In the genomic region with DNA sequence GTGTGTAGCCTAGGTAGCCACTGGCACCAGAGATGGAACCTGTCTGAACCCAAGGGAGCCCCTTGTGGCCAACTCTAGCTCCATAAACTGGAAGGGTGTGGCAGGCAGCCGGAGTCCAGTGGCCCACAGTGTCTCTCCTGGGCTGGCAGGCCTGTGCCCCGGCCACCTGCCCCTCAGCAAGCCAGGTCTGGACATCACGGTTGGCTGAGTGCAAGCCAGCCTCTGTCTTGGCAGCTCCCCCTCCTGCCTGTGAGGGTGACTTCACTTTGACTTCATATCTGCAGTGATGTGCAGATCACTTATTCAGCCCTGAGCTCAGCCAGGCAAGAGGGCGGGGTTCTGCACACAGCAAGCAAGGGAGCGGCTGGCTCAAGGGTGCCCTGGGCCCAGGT, we compare ENCODE assay signal across 1 cellular context.
TF ChIP-seq lines count a peak whose summit lies in the region.

No MANE protein-coding gene starts in this region.

TF ChIP-seq in GM12878, 131 proteins besides CTCF, POLR2A, EP300 and RAD21:
- TF ChIP-seq, protein P1, sequence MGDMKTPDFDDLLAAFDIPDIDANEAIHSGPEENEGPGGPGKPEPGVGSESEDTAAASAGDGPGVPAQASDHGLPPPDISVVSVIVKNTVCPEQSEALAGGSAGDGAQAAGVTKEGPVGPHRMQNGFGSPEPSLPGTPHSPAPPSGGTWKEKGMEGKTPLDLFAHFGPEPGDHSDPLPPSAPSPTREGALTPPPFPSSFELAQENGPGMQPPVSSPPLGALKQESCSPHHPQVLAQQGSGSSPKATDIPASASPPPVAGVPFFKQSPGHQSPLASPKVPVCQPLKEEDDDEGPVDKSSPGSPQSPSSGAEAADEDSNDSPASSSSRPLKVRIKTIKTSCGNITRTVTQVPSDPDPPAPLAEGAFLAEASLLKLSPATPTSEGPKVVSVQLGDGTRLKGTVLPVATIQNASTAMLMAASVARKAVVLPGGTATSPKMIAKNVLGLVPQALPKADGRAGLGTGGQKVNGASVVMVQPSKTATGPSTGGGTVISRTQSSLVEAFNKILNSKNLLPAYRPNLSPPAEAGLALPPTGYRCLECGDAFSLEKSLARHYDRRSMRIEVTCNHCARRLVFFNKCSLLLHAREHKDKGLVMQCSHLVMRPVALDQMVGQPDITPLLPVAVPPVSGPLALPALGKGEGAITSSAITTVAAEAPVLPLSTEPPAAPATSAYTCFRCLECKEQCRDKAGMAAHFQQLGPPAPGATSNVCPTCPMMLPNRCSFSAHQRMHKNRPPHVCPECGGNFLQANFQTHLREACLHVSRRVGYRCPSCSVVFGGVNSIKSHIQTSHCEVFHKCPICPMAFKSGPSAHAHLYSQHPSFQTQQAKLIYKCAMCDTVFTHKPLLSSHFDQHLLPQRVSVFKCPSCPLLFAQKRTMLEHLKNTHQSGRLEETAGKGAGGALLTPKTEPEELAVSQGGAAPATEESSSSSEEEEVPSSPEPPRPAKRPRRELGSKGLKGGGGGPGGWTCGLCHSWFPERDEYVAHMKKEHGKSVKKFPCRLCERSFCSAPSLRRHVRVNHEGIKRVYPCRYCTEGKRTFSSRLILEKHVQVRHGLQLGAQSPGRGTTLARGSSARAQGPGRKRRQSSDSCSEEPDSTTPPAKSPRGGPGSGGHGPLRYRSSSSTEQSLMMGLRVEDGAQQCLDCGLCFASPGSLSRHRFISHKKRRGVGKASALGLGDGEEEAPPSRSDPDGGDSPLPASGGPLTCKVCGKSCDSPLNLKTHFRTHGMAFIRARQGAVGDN (IDR thresholded peaks at IDR 0.05) = no peak
- TF ChIP-seq TAF1 (IDR thresholded peaks at IDR 0.05; ENCODE audit: borderline replicate concordance, low read depth, low read length) = no peak
- TF ChIP-seq, protein P2, sequence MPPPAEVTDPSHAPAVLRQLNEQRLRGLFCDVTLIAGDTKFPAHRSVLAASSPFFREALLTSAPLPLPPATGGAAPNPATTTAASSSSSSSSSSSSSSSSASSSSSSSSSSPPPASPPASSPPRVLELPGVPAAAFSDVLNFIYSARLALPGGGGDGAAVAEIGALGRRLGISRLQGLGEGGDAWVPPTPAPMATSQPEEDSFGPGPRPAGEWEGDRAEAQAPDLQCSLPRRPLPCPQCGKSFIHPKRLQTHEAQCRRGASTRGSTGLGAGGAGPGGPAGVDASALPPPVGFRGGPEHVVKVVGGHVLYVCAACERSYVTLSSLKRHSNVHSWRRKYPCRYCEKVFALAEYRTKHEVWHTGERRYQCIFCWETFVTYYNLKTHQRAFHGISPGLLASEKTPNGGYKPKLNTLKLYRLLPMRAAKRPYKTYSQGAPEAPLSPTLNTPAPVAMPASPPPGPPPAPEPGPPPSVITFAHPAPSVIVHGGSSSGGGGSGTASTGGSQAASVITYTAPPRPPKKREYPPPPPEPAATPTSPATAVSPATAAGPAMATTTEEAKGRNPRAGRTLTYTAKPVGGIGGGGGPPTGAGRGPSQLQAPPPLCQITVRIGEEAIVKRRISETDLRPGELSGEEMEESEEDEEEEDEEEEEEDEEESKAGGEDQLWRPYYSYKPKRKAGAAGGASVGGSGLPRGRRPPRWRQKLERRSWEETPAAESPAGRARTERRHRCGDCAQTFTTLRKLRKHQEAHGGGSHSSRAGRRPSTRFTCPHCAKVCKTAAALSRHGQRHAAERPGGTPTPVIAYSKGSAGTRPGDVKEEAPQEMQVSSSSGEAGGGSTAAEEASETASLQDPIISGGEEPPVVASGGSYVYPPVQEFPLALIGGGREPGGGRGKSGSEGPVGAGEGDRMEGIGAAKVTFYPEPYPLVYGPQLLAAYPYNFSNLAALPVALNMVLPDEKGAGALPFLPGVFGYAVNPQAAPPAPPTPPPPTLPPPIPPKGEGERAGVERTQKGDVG (CRISPR knock-in tag; IDR thresholded peaks at IDR 0.05) = no peak
- no peak for TF ChIP-seq RUNX3 (IDR thresholded peaks at IDR 0.05; ENCODE audit: low read length)
- TF ChIP-seq ZNF24 (IDR thresholded peaks at IDR 0.05) = no peak
- no peak for TF ChIP-seq SIN3A (IDR thresholded peaks at IDR 0.05; ENCODE audit: low read depth, low read length)
- no peak for TF ChIP-seq LARP7 (IDR thresholded peaks at IDR 0.05)
- TF ChIP-seq EZH2 (IDR thresholded peaks at IDR 0.05; ENCODE audit: borderline replicate concordance, control insufficient read depth, low read depth, low read length) = no peak
- TF ChIP-seq SMAD5 (IDR thresholded peaks at IDR 0.05; ENCODE audit: low read depth) = no peak
- no peak for TF ChIP-seq TARDBP (IDR thresholded peaks at IDR 0.05; ENCODE audit: borderline replicate concordance)
- TF ChIP-seq, protein P3, sequence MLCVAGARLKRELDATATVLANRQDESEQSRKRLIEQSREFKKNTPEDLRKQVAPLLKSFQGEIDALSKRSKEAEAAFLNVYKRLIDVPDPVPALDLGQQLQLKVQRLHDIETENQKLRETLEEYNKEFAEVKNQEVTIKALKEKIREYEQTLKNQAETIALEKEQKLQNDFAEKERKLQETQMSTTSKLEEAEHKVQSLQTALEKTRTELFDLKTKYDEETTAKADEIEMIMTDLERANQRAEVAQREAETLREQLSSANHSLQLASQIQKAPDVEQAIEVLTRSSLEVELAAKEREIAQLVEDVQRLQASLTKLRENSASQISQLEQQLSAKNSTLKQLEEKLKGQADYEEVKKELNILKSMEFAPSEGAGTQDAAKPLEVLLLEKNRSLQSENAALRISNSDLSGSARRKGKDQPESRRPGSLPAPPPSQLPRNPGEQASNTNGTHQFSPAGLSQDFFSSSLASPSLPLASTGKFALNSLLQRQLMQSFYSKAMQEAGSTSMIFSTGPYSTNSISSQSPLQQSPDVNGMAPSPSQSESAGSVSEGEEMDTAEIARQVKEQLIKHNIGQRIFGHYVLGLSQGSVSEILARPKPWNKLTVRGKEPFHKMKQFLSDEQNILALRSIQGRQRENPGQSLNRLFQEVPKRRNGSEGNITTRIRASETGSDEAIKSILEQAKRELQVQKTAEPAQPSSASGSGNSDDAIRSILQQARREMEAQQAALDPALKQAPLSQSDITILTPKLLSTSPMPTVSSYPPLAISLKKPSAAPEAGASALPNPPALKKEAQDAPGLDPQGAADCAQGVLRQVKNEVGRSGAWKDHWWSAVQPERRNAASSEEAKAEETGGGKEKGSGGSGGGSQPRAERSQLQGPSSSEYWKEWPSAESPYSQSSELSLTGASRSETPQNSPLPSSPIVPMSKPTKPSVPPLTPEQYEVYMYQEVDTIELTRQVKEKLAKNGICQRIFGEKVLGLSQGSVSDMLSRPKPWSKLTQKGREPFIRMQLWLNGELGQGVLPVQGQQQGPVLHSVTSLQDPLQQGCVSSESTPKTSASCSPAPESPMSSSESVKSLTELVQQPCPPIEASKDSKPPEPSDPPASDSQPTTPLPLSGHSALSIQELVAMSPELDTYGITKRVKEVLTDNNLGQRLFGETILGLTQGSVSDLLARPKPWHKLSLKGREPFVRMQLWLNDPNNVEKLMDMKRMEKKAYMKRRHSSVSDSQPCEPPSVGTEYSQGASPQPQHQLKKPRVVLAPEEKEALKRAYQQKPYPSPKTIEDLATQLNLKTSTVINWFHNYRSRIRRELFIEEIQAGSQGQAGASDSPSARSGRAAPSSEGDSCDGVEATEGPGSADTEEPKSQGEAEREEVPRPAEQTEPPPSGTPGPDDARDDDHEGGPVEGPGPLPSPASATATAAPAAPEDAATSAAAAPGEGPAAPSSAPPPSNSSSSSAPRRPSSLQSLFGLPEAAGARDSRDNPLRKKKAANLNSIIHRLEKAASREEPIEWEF (IDR thresholded peaks at IDR 0.05; ENCODE audit: insufficient replicate concordance, low read depth, low read length) = no peak
